8 cellular contexts compared by ENCODE assay signal in genomic region chr11:128627666-128628342, GRCh38. TPM values are rescaled to one million over a fixed set of nuclear protein-coding genes. Genes with fewer than 3 reads are reported as not detected.
DNase-seq lines count a peak whose midpoint lies in the region; ATAC-seq and TF ChIP-seq lines count a peak whose summit lies in the region.

No MANE protein-coding gene starts in this region.

- peak; percentile 45 for DNase-seq in GM10248 (ENCODE audit: extremely low spot score)
- no peak for DNase-seq in fibroblast of pulmonary artery (ENCODE audit: low read depth)
- DNase-seq in cerebellar nuclear complex (lab: John Stamatoyannopoulos, UW), result no peak
- DNase-seq in cerebellum (ENCODE audit: low spot score), result no peak
- DNase-seq in psoas muscle, result no peak
- DNase-seq in foreskin keratinocyte, result no peak

- H3K4me2 ChIP-seq in Loucy (ENCODE audit: low read depth, low read length, poor library complexity, severe bottlenecking), result no peak overlapping the region

- peaks cover 48% of the 10 kb centered on the region for H3K4me1 ChIP-seq in Loucy (ENCODE audit: insufficient read depth, low read length, poor library complexity, severe bottlenecking)
- peaks cover 10% of the 10 kb centered on the region for H3K4me1 ChIP-seq in psoas muscle
- no peaks in the 10 kb centered on the region for H3K4me1 ChIP-seq in foreskin keratinocyte

- H4K20me1 ChIP-seq in Loucy (ENCODE audit: insufficient read depth, low read length, poor library complexity, severe bottlenecking), result no peaks in the 10 kb centered on the region

- no peak overlapping the region for H2AFZ ChIP-seq in Loucy (ENCODE audit: low read length)

- CTCF ChIA-PET in GM10248 (lab: Yijun Ruan, JAX), result interaction anchor here (0.7 to 7.2 kb wide), 17 partner anchors 8 to 470 kb away, joined by 3 to 87 read pairs (median 3); no protein-coding TSS in a partner anchor

- WGBS in psoas muscle, 3 donors, result 80 to 87% (median 82%) methylated on average over 7 of the region's 7 CpGs

- intact Hi-C loops in psoas muscle (cut with DNase I), result loop anchor here in 1 of 2 donors (1.0 to 5.0 kb wide), 2 partner anchors 76 to 335 kb away; no protein-coding TSS in a partner anchor

- no peaks in the 10 kb centered on the region for H3K9me2 ChIP-seq in Loucy (replicated peaks; ENCODE audit: low read depth, low read length)

- POLR2A ChIA-PET in GM10248 (lab: Yijun Ruan, JAX), result no interaction called here

- ATAC-seq in GM19452 (IDR thresholded peaks at IDR 0.05; ENCODE audit: unreplicated experiment) (peak; percentile 48), psoas muscle (no peak), foreskin keratinocyte (no peak)

- no peaks in the 10 kb centered on the region for H3K9me3 ChIP-seq in Loucy (ENCODE audit: insufficient read depth, low read depth, low read length)
- no peaks in the 10 kb centered on the region for H3K9me3 ChIP-seq in psoas muscle

- no peak overlapping the region for H3K9ac ChIP-seq in Loucy (ENCODE audit: low read depth, low read length, poor library complexity, severe bottlenecking)

- TF ChIP-seq CTCF in GM10248 (IDR thresholded peaks at IDR 0.05; ENCODE audit: control extremely low read depth, extremely low read depth, low read depth, missing control alignments) (no peak), Loucy (conservative IDR thresholded peaks at IDR 0.05; ENCODE audit: low read length) (peak; percentile 29), fibroblast of pulmonary artery (IDR thresholded peaks at IDR 0.05; ENCODE audit: low read length, missing control alignments) (peak; percentile 11), psoas muscle (IDR thresholded peaks at IDR 0.05) (no peak), foreskin keratinocyte (conservative IDR thresholded peaks at IDR 0.05) (no peak)

- H3K4me3 ChIP-seq in Loucy (ENCODE audit: low read length, poor library complexity, severe bottlenecking) (no peak overlapping the region), fibroblast of pulmonary artery (replicated peaks; ENCODE audit: low read depth, low read length) (no peak overlapping the region), psoas muscle (no peak overlapping the region)

- H3K27ac ChIP-seq in psoas muscle (no peak overlapping the region), foreskin keratinocyte (no peak overlapping the region)

- H3K36me3 ChIP-seq in Loucy (ENCODE audit: insufficient read depth, low read length) (no peaks in the 10 kb centered on the region), psoas muscle (ENCODE audit: insufficient read depth in 1 of 2, low read depth in 1 of 2) (no peaks in the 10 kb centered on the region)

- H3K27me3 ChIP-seq in Loucy (ENCODE audit: insufficient read depth, low read length, poor library complexity, severe bottlenecking) (no peaks in the 10 kb centered on the region), psoas muscle (ENCODE audit: insufficient read depth in 3 of 3, low read length in 2 of 3) (no peaks in the 10 kb centered on the region), foreskin keratinocyte (no peaks in the 10 kb centered on the region)

- H3K79me2 ChIP-seq in Loucy (ENCODE audit: insufficient read depth, low read length), result no peaks in the 10 kb centered on the region

- H3F3A ChIP-seq in Loucy (ENCODE audit: low read depth), result no peaks in the 10 kb centered on the region

RNA-seq across cellular contexts. Expression of gene ETS1, which starts 40.4 kb away (rescaled TPM):
- total RNA-seq in cerebellum (14.6 TPM), psoas muscle (10 to 100 TPM; 19.3 to 32.4 (median 27.1) TPM), foreskin keratinocyte (125 and 134 TPM in 2 replicates)
- polyA plus RNA-seq in psoas muscle (10 to 100 TPM in 2 of 3 donors, 1 to 10 TPM in 1; 8.5 to 13.9 (median 12.6) TPM), foreskin keratinocyte (29.0 and 33.9 TPM in 2 replicates)

Comparison
In these comparisons a context has a peak if more than half of its experiments do, and no peak if none do; other contexts are left out.
1. CTCF ChIP-seq: peak in Loucy (single experiment) and fibroblast of pulmonary artery (single experiment); none in GM10248 (single experiment), psoas muscle (single experiment) and foreskin keratinocyte (single experiment).